In the genomic region with DNA sequence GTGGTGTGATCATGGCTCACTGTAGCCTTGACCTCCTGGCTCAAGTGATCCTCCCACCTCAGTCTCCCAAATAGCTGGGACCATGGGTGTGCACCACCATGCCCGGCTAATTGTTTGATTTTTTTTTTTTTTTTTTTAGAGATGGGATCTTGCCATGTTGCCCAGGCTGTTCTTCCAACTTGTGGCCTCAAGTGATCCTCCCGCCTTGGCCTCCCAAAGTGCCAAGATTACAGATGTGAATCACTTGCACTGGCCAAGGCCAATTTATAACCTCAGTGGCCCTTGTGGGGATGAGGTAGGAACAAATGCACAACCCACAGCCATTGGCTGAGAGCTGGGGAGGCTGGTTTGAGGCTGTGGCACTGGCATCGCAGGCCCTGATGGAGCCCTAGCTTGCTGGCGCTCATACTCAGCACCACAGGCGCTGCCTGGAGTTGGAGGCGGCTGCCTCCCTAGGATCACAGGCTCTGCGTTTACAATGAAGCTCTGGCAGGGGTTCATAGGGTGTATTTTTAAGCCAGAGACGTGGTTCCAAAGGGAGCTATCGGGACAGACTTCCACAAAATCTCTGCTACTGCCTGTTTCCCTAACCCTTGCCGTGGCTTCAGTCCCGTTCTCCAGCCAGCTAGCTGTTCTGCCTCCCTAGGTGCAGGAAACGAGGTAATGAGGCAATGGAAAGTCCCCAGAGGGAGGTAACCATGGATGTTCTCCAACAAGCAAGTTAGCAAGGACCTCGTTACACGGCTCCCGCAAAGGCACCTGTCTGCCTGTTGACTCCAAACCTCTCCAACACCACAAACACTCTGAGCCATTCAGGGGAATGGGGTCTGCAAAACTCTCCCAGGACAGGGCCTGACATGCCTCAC, we compare ENCODE assay signal across 17 cellular contexts. TPM values are rescaled to one million over a fixed set of nuclear protein-coding genes. Genes with fewer than 3 reads are reported as not detected.
A peak's percentile ranks its signal among the peaks of the same experiment; 100 is the strongest.
DNase-seq lines count a peak whose midpoint lies in the region; ATAC-seq and TF ChIP-seq lines count a peak whose summit lies in the region.
"Had no signal": no experiment of that assay in that cellular context is flagged by ENCODE, and none has a peak within 500 bp of the region (broad histone marks: within the 10 kb centered on the region; RNA-seq: fewer than 3 reads in every experiment).

No MANE protein-coding gene starts in this region.

- H3K9me3 ChIP-seq in left lung, result no peaks in the 10 kb centered on the region
- H3K9me3 ChIP-seq: gastroesophageal sphincter, neutrophil, thyroid gland had no signal

- H3K4me1 ChIP-seq in left lung, result peaks cover 0 to 27% of the 10 kb centered on the region in 2 donors

- H3K4me3 ChIP-seq in left lung, result peak overlapping the region in 1 of 2 donors; percentile 69
- H3K4me3 ChIP-seq: A549, gastroesophageal sphincter, thyroid gland had no signal

- no peaks in the 10 kb centered on the region for H3K36me3 ChIP-seq in left lung
- H3K36me3 ChIP-seq: gastroesophageal sphincter, neutrophil, thyroid gland had no signal

- in situ Hi-C loops in Caki2 (cut with HindIII; ENCODE audit: low pct_unique_long_range_greater_than_20kb, low sequenced_read_pairs), result no loop called here

- TF ChIP-seq CTCF in left lung (IDR thresholded peaks at IDR 0.05), result no peak

- peak overlapping the region in 1 of 2 donors; percentile 77 for H3K27ac ChIP-seq in left lung
- H3K27ac ChIP-seq: A549, gastroesophageal sphincter, neutrophil, thyroid gland had no signal

- intact Hi-C loops in left lung (cut with DNase I), result no loop called here

- H3K27me3 ChIP-seq in left lung, result peaks cover 0 to 36% of the 10 kb centered on the region in 2 donors
- H3K27me3 ChIP-seq: gastroesophageal sphincter, thyroid gland had no signal

- peak; percentile 9 for ATAC-seq in left lung
- ATAC-seq in HG02798 (IDR thresholded peaks at IDR 0.05; ENCODE audit: poor library complexity, unreplicated experiment), result no peak
- ATAC-seq in GM18868 (IDR thresholded peaks at IDR 0.05; ENCODE audit: unreplicated experiment), result no peak
- ATAC-seq: A549; activated CD8-positive, alpha-beta memory T cell treated with anti-CD3 and anti-CD28 coated beads, Interleukin-2, amount 10 ng/mL, durations not matched to agents 7 days and 5 days; gastroesophageal sphincter; SK-N-SH treated with all-trans-retinoic acid at 6 μM for 48 hours had no signal

- peak; percentile 33 for DNase-seq in NCI-H2029 (lab: John Stamatoyannopoulos, UW)
- no peak for DNase-seq in NCI-H2029 treated with DMSO at 0.1 percent for 48 hours (lab: John Stamatoyannopoulos, UW)
- DNase-seq in Caki2 (ENCODE audit: low read depth), result peak; percentile 24
- DNase-seq in NCI-H69 (lab: John Stamatoyannopoulos, UW), result peak; percentile 49
- DNase-seq in left lung, result no peak
- no peak for DNase-seq in SKM-1 treated with dmso at 0.1 percent for 144 hours (lab: John Stamatoyannopoulos, UW; ENCODE audit: unreplicated experiment)
- DNase-seq: activated CD8-positive, alpha-beta memory T cell treated with anti-CD3 and anti-CD28 coated beads, Interleukin-2, amount 10 ng/mL, durations not matched to agents 7 days and 5 days; activated naive CD8-positive, alpha-beta T cell treated with anti-CD3 and anti-CD28 coated beads, Interleukin-2, amount 10 ng/mL, durations not matched to agents 7 days and 5 days; mesenchymal stem cell; stimulated activated CD4-positive, alpha-beta T cell treated with anti-CD3 and anti-CD28 coated beads, Interleukin-2, amount 100 ng/mL, for 48 hours; thyroid gland had no signal

RNA-seq across cellular contexts. Expression of gene ABCA3, which starts 2.9 kb away (rescaled TPM):
- 18.0 and 22.4 TPM in 2 replicates for total RNA-seq in Caki2 (2014; rRNA removed; shearing (Covaris generic); ENCODE audit: low replicate concordance)
- total RNA-seq in left lung, result 100 to 1,000 TPM; 329 to 334 TPM

Comparison
In these comparisons a context has a peak if more than half of its experiments do, and no peak if none do; other contexts are left out.
1. DNase-seq: peak in NCI-H2029 (single experiment), Caki2 (single experiment) and NCI-H69 (single experiment); none in NCI-H2029 treated with DMSO at 0.1 percent for 48 hours (single experiment), left lung (0 of 2) and SKM-1 treated with dmso at 0.1 percent for 144 hours (single experiment).
2. RNA of gene ABCA3, which starts 2.9 kb away (total RNA-seq): 329 to 334 TPM in left lung; 18.0 to 22.4 TPM in Caki2; every median in the first group is over 10 times any median in the second.